In genomic region chr5:134537297-134537696, GRCh38 we compare ENCODE assay signal across 23 cellular contexts. TPM values are rescaled to one million over a fixed set of nuclear protein-coding genes. Genes with fewer than 3 reads are reported as not detected.
DNase-seq lines count a peak whose midpoint lies in the region; FAIRE-seq and TF ChIP-seq lines count a peak whose summit lies in the region.
"Had no signal": no experiment of that assay in that cellular context is flagged by ENCODE, and none has a peak within 500 bp of the region (broad histone marks: within the 10 kb centered on the region; RNA-seq: fewer than 3 reads in every experiment).

No MANE protein-coding gene starts in this region.

- CTCF ChIA-PET in activated naive CD4-positive, alpha-beta T cell treated with anti-CD3 and anti-CD28 coated beads for 36 hours (lab: Charles Lee), result interaction anchor here (0.8 kb wide), 1 partner anchor 8 kb away, joined by 3 read pairs; no protein-coding TSS in a partner anchor
- CTCF ChIA-PET in activated naive CD4-positive, alpha-beta T cell treated with anti-CD3 and anti-CD28 coated beads, Interleukin-2, amount 10 ng/mL, durations not matched to agents 7 days and 5 days (lab: Charles Lee), result interaction anchor here (1.6 kb wide), 1 partner anchor 10 kb away, joined by 6 read pairs; no protein-coding TSS in a partner anchor
- CTCF ChIA-PET in RWPE1 (lab: Yijun Ruan, JAX), result interaction anchor here (0.7 to 1.8 kb wide), 3 partner anchors 10 to 156 kb away, joined by 4 to 9 read pairs (median 4); partner anchors contain the start of gene CDKN2AIPNL

- intact Hi-C loops in activated naive CD4-positive, alpha-beta T cell treated with anti-CD3 and anti-CD28 coated beads for 36 hours (cut with micrococcal nuclease), result no loop called here

- no peak overlapping the region for H3K4me3 Mint-ChIP-seq in activated naive CD4-positive, alpha-beta T cell treated with anti-CD3 and anti-CD28 coated beads for 36 hours
- no peak overlapping the region for H3K4me3 Mint-ChIP-seq in activated naive CD4-positive, alpha-beta T cell treated with anti-CD3 and anti-CD28 coated beads, Interleukin-2, amount 10 ng/mL, durations not matched to agents 7 days and 5 days
- H3K4me3 Mint-ChIP-seq in stimulated activated naive CD8-positive, alpha-beta T cell treated with anti-CD3 and anti-CD28 coated beads, Interleukin-15, Interleukin-2, amounts not matched to agents 100 ng/mL and 50 ng/mL, for 24 hours, result no peak overlapping the region
- H3K4me3 Mint-ChIP-seq: central memory CD8-positive, alpha-beta T cell had no signal

- peaks cover 79% of the 10 kb centered on the region for H3K4me1 Mint-ChIP-seq in activated naive CD4-positive, alpha-beta T cell treated with anti-CD3 and anti-CD28 coated beads for 36 hours (ENCODE audit: low read depth)
- peaks cover 25% of the 10 kb centered on the region for H3K4me1 Mint-ChIP-seq in activated naive CD4-positive, alpha-beta T cell treated with anti-CD3 and anti-CD28 coated beads, Interleukin-2, amount 10 ng/mL, durations not matched to agents 7 days and 5 days
- H3K4me1 Mint-ChIP-seq in stimulated activated naive CD8-positive, alpha-beta T cell treated with anti-CD3 and anti-CD28 coated beads, Interleukin-15, Interleukin-2, amounts not matched to agents 100 ng/mL and 50 ng/mL, for 24 hours (ENCODE audit: low read depth), result peaks cover 84% of the 10 kb centered on the region

- H3K27me3 Mint-ChIP-seq in activated naive CD4-positive, alpha-beta T cell treated with anti-CD3 and anti-CD28 coated beads for 36 hours (ENCODE audit: low read depth), result no peaks in the 10 kb centered on the region
- no peaks in the 10 kb centered on the region for H3K27me3 Mint-ChIP-seq in activated naive CD4-positive, alpha-beta T cell treated with anti-CD3 and anti-CD28 coated beads, Interleukin-2, amount 10 ng/mL, durations not matched to agents 7 days and 5 days
- no peaks in the 10 kb centered on the region for H3K27me3 Mint-ChIP-seq in stimulated activated naive CD8-positive, alpha-beta T cell treated with anti-CD3 and anti-CD28 coated beads, Interleukin-15, Interleukin-2, amounts not matched to agents 100 ng/mL and 50 ng/mL, for 24 hours
- H3K27me3 Mint-ChIP-seq: central memory CD8-positive, alpha-beta T cell had no signal

- POLR2A ChIA-PET in RWPE1 (lab: Yijun Ruan, JAX; ENCODE audit: low non-redundant PET), result no interaction called here

- no peaks in the 10 kb centered on the region for H3K27me3 ChIP-seq in bronchial epithelial cell (ENCODE audit: control insufficient read depth, insufficient read depth, low read length)
- H3K27me3 ChIP-seq: gastroesophageal sphincter, Peyer's patch, spleen, testis had no signal

- H3K36me3 ChIP-seq in bronchial epithelial cell (ENCODE audit: control insufficient read depth, insufficient read depth, low read length), result peaks cover 29% of the 10 kb centered on the region

- no peak for DNase-seq in activated naive CD4-positive, alpha-beta T cell treated with anti-CD3 and anti-CD28 coated beads for 36 hours
- no peak for DNase-seq in activated naive CD4-positive, alpha-beta T cell treated with anti-CD3 and anti-CD28 coated beads, Interleukin-2, amount 10 ng/mL, durations not matched to agents 7 days and 5 days
- DNase-seq in RWPE1 (ENCODE audit: low spot score), result no peak
- no peak for DNase-seq in bronchial epithelial cell (ENCODE audit: low read depth)
- no peak for DNase-seq in NCI-H1436 (lab: John Stamatoyannopoulos, UW)
- DNase-seq in inferior parietal cortex (ENCODE audit: extremely low spot score), result no peak
- DNase-seq in mucosa of gallbladder (ENCODE audit: low spot score), result no peak
- DNase-seq: activated CD4-positive, alpha-beta T cell treated with anti-CD3 and anti-CD28 coated beads for 48 hours; activated T-cell treated with anti-CD3 and anti-CD28 coated beads, Interleukin-2, amount 50 U/mL, for 48 hours; DMS79 treated with DMSO at 0.1 percent for 48 hours; left ventricle myocardium inferior; MV-4-11; NCI-H187 treated with DMSO at 0.1 percent for 48 hours; NCI-H226; Peyer's patch; retina; spleen; stimulated activated CD8-positive, alpha-beta memory T cell treated with anti-CD3 and anti-CD28 coated beads, Interleukin-4, amount 100 ng/mL, for 48 hours; testis had no signal

- peak; percentile 75 for FAIRE-seq in bronchial epithelial cell (lab: Jason Lieb, UNC)

- TF ChIP-seq CTCF in RWPE1 (conservative IDR thresholded peaks at IDR 0.05; ENCODE audit: low read depth) (no peak), bronchial epithelial cell (IDR thresholded peaks at IDR 0.05; ENCODE audit: insufficient read depth, low read length, severe bottlenecking) (no peak)

- H3K36me3 Mint-ChIP-seq in activated naive CD4-positive, alpha-beta T cell treated with anti-CD3 and anti-CD28 coated beads for 36 hours (ENCODE audit: low read depth), result peaks cover 25% of the 10 kb centered on the region
- peaks cover 25% of the 10 kb centered on the region for H3K36me3 Mint-ChIP-seq in activated naive CD4-positive, alpha-beta T cell treated with anti-CD3 and anti-CD28 coated beads, Interleukin-2, amount 10 ng/mL, durations not matched to agents 7 days and 5 days
- H3K36me3 Mint-ChIP-seq in stimulated activated naive CD8-positive, alpha-beta T cell treated with anti-CD3 and anti-CD28 coated beads, Interleukin-15, Interleukin-2, amounts not matched to agents 100 ng/mL and 50 ng/mL, for 24 hours (ENCODE audit: low read depth), result peaks cover 36% of the 10 kb centered on the region

- peak overlapping the region; percentile 62 for H3K27ac Mint-ChIP-seq in activated naive CD4-positive, alpha-beta T cell treated with anti-CD3 and anti-CD28 coated beads for 36 hours
- no peak overlapping the region for H3K27ac Mint-ChIP-seq in activated naive CD4-positive, alpha-beta T cell treated with anti-CD3 and anti-CD28 coated beads, Interleukin-2, amount 10 ng/mL, durations not matched to agents 7 days and 5 days
- H3K27ac Mint-ChIP-seq in stimulated activated naive CD8-positive, alpha-beta T cell treated with anti-CD3 and anti-CD28 coated beads, Interleukin-15, Interleukin-2, amounts not matched to agents 100 ng/mL and 50 ng/mL, for 24 hours, result peak overlapping the region; percentile 64

- H3K4me3 ChIP-seq in bronchial epithelial cell (ENCODE audit: low read depth, low read length), result no peak overlapping the region
- H3K4me3 ChIP-seq: gastroesophageal sphincter, left ventricle myocardium inferior, Peyer's patch, SK-N-MC, spleen, testis had no signal

- no peaks in the 10 kb centered on the region for H3K9me3 Mint-ChIP-seq in activated naive CD4-positive, alpha-beta T cell treated with anti-CD3 and anti-CD28 coated beads for 36 hours
- H3K9me3 Mint-ChIP-seq in activated naive CD4-positive, alpha-beta T cell treated with anti-CD3 and anti-CD28 coated beads, Interleukin-2, amount 10 ng/mL, durations not matched to agents 7 days and 5 days, result no peaks in the 10 kb centered on the region
- no peaks in the 10 kb centered on the region for H3K9me3 Mint-ChIP-seq in stimulated activated naive CD8-positive, alpha-beta T cell treated with anti-CD3 and anti-CD28 coated beads, Interleukin-15, Interleukin-2, amounts not matched to agents 100 ng/mL and 50 ng/mL, for 24 hours
- H3K9me3 Mint-ChIP-seq: central memory CD8-positive, alpha-beta T cell had no signal

- peak overlapping the region; percentile 44 for H3K27ac ChIP-seq in RWPE1
- H3K27ac ChIP-seq: gastroesophageal sphincter, left ventricle myocardium inferior, SK-N-MC, testis had no signal

RNA-seq across cellular contexts. Expression of gene JADE2, which starts 11.8 kb away (rescaled TPM):
- total RNA-seq in activated naive CD4-positive, alpha-beta T cell treated with anti-CD3 and anti-CD28 coated beads for 36 hours, result 10 to 100 TPM; 78.4 to 86.6 TPM
- total RNA-seq in bronchial epithelial cell (12.8 and 17.1 TPM in 2 replicates), mucosa of gallbladder (83.1 TPM)
